In the genomic region with DNA sequence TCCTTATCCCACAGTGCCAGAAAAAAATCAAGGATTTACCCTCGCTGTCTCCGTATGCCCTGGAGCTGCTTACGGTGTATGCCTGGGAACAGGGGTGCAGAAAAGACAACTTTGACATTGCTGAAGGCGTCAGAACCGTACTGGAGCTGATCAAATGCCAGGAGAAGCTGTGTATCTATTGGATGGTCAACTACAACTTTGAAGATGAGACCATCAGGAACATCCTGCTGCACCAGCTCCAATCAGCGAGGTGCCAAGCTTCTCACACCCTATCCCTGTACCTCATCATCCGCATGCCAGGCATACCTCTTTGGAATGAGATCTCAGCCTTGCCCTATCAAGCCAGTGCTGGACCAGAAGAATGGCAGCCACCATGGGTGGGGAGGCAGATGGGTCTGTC, we compare ENCODE assay signal across 2 cellular contexts.
A peak's percentile ranks its signal among the peaks of the same experiment; 100 is the strongest.
TF ChIP-seq lines count a peak whose summit lies in the region.

No MANE protein-coding gene starts in this region.

TF ChIP-seq in GM23338, 12 proteins besides CTCF, POLR2A, EP300 and RAD21:
- TF ChIP-seq EZH2phosphoT487 (IDR thresholded peaks at IDR 0.05; ENCODE audit: unreplicated experiment), result no peak
- TF ChIP-seq JUNB (IDR thresholded peaks at IDR 0.05; ENCODE audit: unreplicated experiment), result no peak
- TF ChIP-seq EZH2 (IDR thresholded peaks at IDR 0.05; ENCODE audit: low read depth, unreplicated experiment), result no peak
- no peak for TF ChIP-seq CREB1 (CRISPR knock-in tag; IDR thresholded peaks at IDR 0.05; ENCODE audit: low read depth)

TF ChIP-seq in H1, 55 proteins besides CTCF, POLR2A, EP300 and RAD21:
- TF ChIP-seq TEAD4 (IDR thresholded peaks at IDR 0.05; ENCODE audit: low read depth, low read length) (peak; percentile 33; the same call in 1 of the 2 replicates), CTBP2 (IDR thresholded peaks at IDR 0.05; ENCODE audit: borderline replicate concordance, insufficient read depth, insufficient read length, low read length) (no peak)
